In genomic region chr17:45305532-45306087, GRCh38 we compare ENCODE assay signal across 12 cellular contexts. TPM values are rescaled to one million over a fixed set of nuclear protein-coding genes. Genes with fewer than 3 reads are reported as not detected.
A peak's percentile ranks its signal among the peaks of the same experiment; 100 is the strongest.
DNase-seq lines count a peak whose midpoint lies in the region; ATAC-seq and TF ChIP-seq lines count a peak whose summit lies in the region.
"Had no signal": no experiment of that assay in that cellular context is flagged by ENCODE, and none has a peak within 500 bp of the region (broad histone marks: within the 10 kb centered on the region; RNA-seq: fewer than 3 reads in every experiment).

No MANE protein-coding gene starts in this region.

- H3K9me2 ChIP-seq in SK-N-SH = no peaks in the 10 kb centered on the region

- H2AFZ ChIP-seq in SK-N-SH (ENCODE audit: low read depth) = no peak overlapping the region

- no peak for TF ChIP-seq EP300 in SK-N-SH (IDR thresholded peaks at IDR 0.05; ENCODE audit: borderline replicate concordance in 1 of 2, low read depth in 1 of 2, low read length in 1 of 2)

- no peak overlapping the region for H3K4me3 ChIP-seq in SK-N-SH (ENCODE audit: low read depth in 2 of 2, low read length in 1 of 2)
- H3K4me3 ChIP-seq: SK-N-MC had no signal

- peaks cover 10 to 35% of the 10 kb centered on the region in 2 experiments; a peak in 3 of 4 replicates for H3K4me1 ChIP-seq in SK-N-SH (ENCODE audit: control insufficient read depth in 1 of 2, insufficient read depth in 2 of 2, low read depth in 1 of 2, low read length in 1 of 2)

- H3K4me3 Mint-ChIP-seq in activated CD4-positive, alpha-beta T cell treated with anti-CD3 and anti-CD28 coated beads, Interleukin-2, amount 10 ng/mL, durations not matched to agents 24 days and 14 days = peak overlapping the region; percentile 8
- peak overlapping the region; percentile 69 for H3K4me3 Mint-ChIP-seq in stimulated activated effector memory CD8-positive, alpha-beta T cell treated with anti-CD3 and anti-CD28 coated beads, Interleukin-12 subunit alpha, Interleukin-12 subunit beta, amount 100 ng/mL, for 72 hours

- H3K4me1 Mint-ChIP-seq in activated CD4-positive, alpha-beta T cell treated with anti-CD3 and anti-CD28 coated beads, Interleukin-2, amount 10 ng/mL, durations not matched to agents 24 days and 14 days = peaks cover 67% of the 10 kb centered on the region
- peaks cover 68% of the 10 kb centered on the region for H3K4me1 Mint-ChIP-seq in stimulated activated effector memory CD8-positive, alpha-beta T cell treated with anti-CD3 and anti-CD28 coated beads, Interleukin-12 subunit alpha, Interleukin-12 subunit beta, amount 100 ng/mL, for 72 hours

- DNase-seq in activated CD4-positive, alpha-beta T cell treated with anti-CD3 and anti-CD28 coated beads, Interleukin-2, amount 10 ng/mL, durations not matched to agents 24 days and 14 days = no peak
- DNase-seq in activated CD4-positive, alpha-beta T cell treated with anti-CD3 and anti-CD28 coated beads, Interleukin-2, amount 50 U/mL, for 48 hours = no peak
- DNase-seq in SK-N-SH (no peak), fibroblast of peridontal ligament (ENCODE audit: extremely low read depth) (peak; percentile 44), AML-193 (lab: John Stamatoyannopoulos, UW) (no peak)
- no peak for DNase-seq in stimulated activated effector memory CD8-positive, alpha-beta T cell treated with anti-CD3 and anti-CD28 coated beads, Interleukin-12 subunit alpha, Interleukin-12 subunit beta, amount 100 ng/mL, for 72 hours (ENCODE audit: low spot score in 2 of 2)
- DNase-seq: islet precursor cell; NCI-H146; stimulated activated CD8-positive, alpha-beta memory T cell treated with anti-CD3 and anti-CD28 coated beads, Interleukin-4, amount 100 ng/mL, for 48 hours had no signal

- H3K9me3 ChIP-seq in SK-N-SH = no peaks in the 10 kb centered on the region

- H3K9ac ChIP-seq in SK-N-SH = no peak overlapping the region

- POLR2A ChIA-PET in SK-N-SH (lab: Yijun Ruan, JAX) = no interaction called here

- H3K4me2 ChIP-seq in SK-N-SH = peak overlapping the region; percentile 5

- H3K27me3 ChIP-seq in SK-N-SH (ENCODE audit: insufficient read depth) = no peaks in the 10 kb centered on the region

- no peak for ATAC-seq in stimulated activated effector memory CD8-positive, alpha-beta T cell treated with anti-CD3 and anti-CD28 coated beads, Interleukin-12 subunit alpha, Interleukin-12 subunit beta, amount 100 ng/mL, for 72 hours
- ATAC-seq in HG03159 (IDR thresholded peaks at IDR 0.05; ENCODE audit: unreplicated experiment) (no peak), HG03280 (IDR thresholded peaks at IDR 0.05; ENCODE audit: unreplicated experiment) (no peak)

- WGBS in SK-N-SH (ENCODE audit: low lambda C conversion rate) = 93% methylated on average over 3 of the region's 3 CpGs

- no peaks in the 10 kb centered on the region for H3K27me3 Mint-ChIP-seq in activated CD4-positive, alpha-beta T cell treated with anti-CD3 and anti-CD28 coated beads, Interleukin-2, amount 10 ng/mL, durations not matched to agents 24 days and 14 days

- no peak for TF ChIP-seq CTCF in SK-N-SH (IDR thresholded peaks at IDR 0.05)

- CTCF ChIA-PET in SK-N-SH (lab: Yijun Ruan, JAX) = interaction anchor here (0.9 to 2.5 kb wide), 5 partner anchors 11 to 83 kb away, joined by 3 to 15 read pairs (median 5); no protein-coding TSS in a partner anchor

- H3K36me3 Mint-ChIP-seq in activated CD4-positive, alpha-beta T cell treated with anti-CD3 and anti-CD28 coated beads, Interleukin-2, amount 10 ng/mL, durations not matched to agents 24 days and 14 days (ENCODE audit: low read depth) = peaks cover 55% of the 10 kb centered on the region
- H3K36me3 Mint-ChIP-seq in stimulated activated effector memory CD8-positive, alpha-beta T cell treated with anti-CD3 and anti-CD28 coated beads, Interleukin-12 subunit alpha, Interleukin-12 subunit beta, amount 100 ng/mL, for 72 hours = peaks cover 94% of the 10 kb centered on the region

- peak overlapping the region; percentile 85 for H3K27ac Mint-ChIP-seq in activated CD4-positive, alpha-beta T cell treated with anti-CD3 and anti-CD28 coated beads, Interleukin-2, amount 10 ng/mL, durations not matched to agents 24 days and 14 days
- peak overlapping the region; percentile 95 for H3K27ac Mint-ChIP-seq in stimulated activated effector memory CD8-positive, alpha-beta T cell treated with anti-CD3 and anti-CD28 coated beads, Interleukin-12 subunit alpha, Interleukin-12 subunit beta, amount 100 ng/mL, for 72 hours

- H3F3A ChIP-seq in SK-N-SH (replicated peaks; ENCODE audit: insufficient read depth) = peaks cover 45% of the 10 kb centered on the region

- H3K36me3 ChIP-seq in SK-N-SH (replicated peaks in 1 of 2; ENCODE audit: control insufficient read depth in 1 of 2, insufficient read depth in 2 of 2, low read length in 1 of 2) = peaks cover 12 to 28% of the 10 kb centered on the region in 2 experiments

- H3K27ac ChIP-seq in SK-N-SH (ENCODE audit: low read depth in 2 of 2, low read length in 1 of 2) = peak overlapping the region in 1 of 2 experiments; percentile 98; a peak in 2 of 4 replicates
- H3K27ac ChIP-seq: SK-N-MC had no signal

- TF ChIP-seq RAD21 in SK-N-SH (IDR thresholded peaks at IDR 0.05; ENCODE audit: low read length) = no peak

- peaks cover 96% of the 10 kb centered on the region for H3K79me2 ChIP-seq in SK-N-SH (ENCODE audit: insufficient read depth)

- H3K9me3 Mint-ChIP-seq in activated CD4-positive, alpha-beta T cell treated with anti-CD3 and anti-CD28 coated beads, Interleukin-2, amount 10 ng/mL, durations not matched to agents 24 days and 14 days = no peaks in the 10 kb centered on the region
- H3K9me3 Mint-ChIP-seq in stimulated activated effector memory CD8-positive, alpha-beta T cell treated with anti-CD3 and anti-CD28 coated beads, Interleukin-12 subunit alpha, Interleukin-12 subunit beta, amount 100 ng/mL, for 72 hours = no peaks in the 10 kb centered on the region

- intact Hi-C loops in activated CD4-positive, alpha-beta T cell treated with anti-CD3 and anti-CD28 coated beads, Interleukin-2, amount 10 ng/mL, durations not matched to agents 24 days and 14 days (cut with micrococcal nuclease) = loop anchor here (2.0 kb wide), 1 partner anchor 145 kb away; the partner anchor contains the start of gene HEXIM2

- peaks cover 46% of the 10 kb centered on the region for H4K20me1 ChIP-seq in SK-N-SH (ENCODE audit: insufficient read depth)

TF ChIP-seq in SK-N-SH, 30 proteins besides CTCF, POLR2A, EP300 and RAD21 (continues in another document):
- TF ChIP-seq MXI1 (IDR thresholded peaks at IDR 0.05; ENCODE audit: low read depth, low read length) = no peak
- no peak for TF ChIP-seq NRF1 (IDR thresholded peaks at IDR 0.05; ENCODE audit: low read depth, low read length)
- TF ChIP-seq ELF1 (IDR thresholded peaks at IDR 0.05) = no peak
- no peak for TF ChIP-seq TCF12 (IDR thresholded peaks at IDR 0.05)
- TF ChIP-seq TAF1 (IDR thresholded peaks at IDR 0.05; ENCODE audit: borderline replicate concordance, low read depth, low read length) = no peak
- no peak for TF ChIP-seq EZH2phosphoT487 (IDR thresholded peaks at IDR 0.05; ENCODE audit: borderline replicate concordance, low read depth)
- no peak for TF ChIP-seq MEF2A (IDR thresholded peaks at IDR 0.05; ENCODE audit: borderline replicate concordance, low read depth)
- no peak for TF ChIP-seq RCOR1 (IDR thresholded peaks at IDR 0.05; ENCODE audit: low read length)
- TF ChIP-seq JUND (IDR thresholded peaks at IDR 0.05) = no peak
- no peak for TF ChIP-seq USF1 (IDR thresholded peaks at IDR 0.05; ENCODE audit: borderline replicate concordance, low read depth)
- TF ChIP-seq SMC3 (IDR thresholded peaks at IDR 0.05; ENCODE audit: low read depth, low read length) = no peak
- TF ChIP-seq REST (IDR thresholded peaks at IDR 0.05; ENCODE audit: low read depth, low read length) = no peak

RNA-seq across cellular contexts. Expression of gene MAP3K14, which starts 11.2 kb away (rescaled TPM):
- 57.4 and 61.0 TPM in 2 replicates for total RNA-seq in activated CD4-positive, alpha-beta T cell treated with anti-CD3 and anti-CD28 coated beads, Interleukin-2, amount 10 ng/mL, durations not matched to agents 24 days and 14 days
- 11.9 and 13.7 TPM in 2 replicates for polyA plus RNA-seq in SK-N-SH (2012; rRNA removed)
- polyA plus RNA-seq in SK-N-SH (2012; cell fraction: cytosol; rRNA removed) = 4.4 and 7.2 TPM in 2 replicates
- 51.1 and 59.6 TPM in 2 replicates for polyA plus RNA-seq in SK-N-SH (2012; cell fraction: nucleus; rRNA removed)

RNA-seq across cellular contexts. Expression of gene SPATA32, which starts 43.7 kb away (rescaled TPM):
- 0.28 and 0.40 TPM in 2 replicates for total RNA-seq in activated CD4-positive, alpha-beta T cell treated with anti-CD3 and anti-CD28 coated beads, Interleukin-2, amount 10 ng/mL, durations not matched to agents 24 days and 14 days
- 0.08 TPM in 1 of 2 replicates, not detected in the other for polyA plus RNA-seq in SK-N-SH (2012; rRNA removed)
- not detected in 2 replicates for polyA plus RNA-seq in SK-N-SH (2012; cell fraction: cytosol; rRNA removed)
- polyA plus RNA-seq in SK-N-SH (2012; cell fraction: nucleus; rRNA removed) = 0.10 TPM in 1 of 2 replicates, not detected in the other
